ENCODE assay signal across 22 cellular contexts in the genomic region with DNA sequence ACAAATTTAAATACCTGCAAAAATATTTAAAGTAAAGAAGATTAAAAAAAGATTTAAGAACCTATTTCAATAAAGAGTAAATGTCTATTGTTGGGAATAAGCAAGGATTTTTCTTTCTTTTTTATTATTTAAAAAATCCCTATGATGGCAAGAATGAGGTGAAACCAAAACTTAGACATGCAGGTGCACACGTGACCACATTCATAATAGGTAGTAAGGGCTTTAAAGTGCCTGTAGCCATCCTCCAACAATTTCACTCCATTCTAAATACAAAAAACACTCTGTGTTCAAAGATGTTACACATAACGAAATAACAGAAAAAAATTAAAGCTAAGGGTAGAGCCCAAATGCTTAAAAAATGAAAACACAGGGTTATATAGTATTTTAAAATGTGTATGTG.
"Had no signal": no experiment of that assay in that cellular context is flagged by ENCODE, and none has a peak within 500 bp of the region (broad histone marks: within the 10 kb centered on the region; RNA-seq: fewer than 3 reads in every experiment).

No MANE protein-coding gene starts in this region.

- DNase-seq: cortex of kidney; effector CD8-positive, alpha-beta T cell; effector memory CD8-positive, alpha-beta T cell; endodermal cell; erythroblast; esophagus squamous epithelium; foreskin fibroblast; gastrocnemius medialis; glutamatergic neuron; head of caudate nucleus; heart right ventricle; hippocampal formation; left cardiac atrium; left lung; left ventricle myocardium superior; lower lobe of right lung; mesenchymal stem cell; mucosa of descending colon; naive B cell; naive thymus-derived CD8-positive, alpha-beta T cell had no signal

- H3K4me3 ChIP-seq: esophagus squamous epithelium, gastrocnemius medialis, heart right ventricle, left lung, lower lobe of right lung, mucosa of descending colon had no signal

- H3K36me3 ChIP-seq: gastrocnemius medialis, left lung, lower lobe of right lung had no signal

- H3K27ac ChIP-seq: epithelial cell of prostate, esophagus squamous epithelium, gastrocnemius medialis, heart right ventricle, left lung, lower lobe of right lung had no signal

- H3K27me3 ChIP-seq: gastrocnemius medialis, heart right ventricle, left lung had no signal

- FAIRE-seq: keratinocyte had no signal

- H3K4me1 ChIP-seq: lower lobe of right lung had no signal
